In genomic region chr17:51796026-51796425, GRCh38 we compare ENCODE assay signal across 27 cellular contexts.
"Had no signal": no experiment of that assay in that cellular context is flagged by ENCODE, and none has a peak within 500 bp of the region (broad histone marks: within the 10 kb centered on the region; RNA-seq: fewer than 3 reads in every experiment).

No MANE protein-coding gene starts in this region.

- H3K27me3 ChIP-seq: neural progenitor cell, pancreas, right atrium auricular region, right lobe of liver, sigmoid colon, thyroid gland, tibial nerve, upper lobe of left lung, vagina had no signal

- H3K4me2 ChIP-seq: neural progenitor cell had no signal

- H3K36me3 Mint-ChIP-seq: naive thymus-derived CD4-positive, alpha-beta T cell; natural killer cell; neural progenitor cell; stimulated activated effector memory CD8-positive, alpha-beta T cell treated with anti-CD3 and anti-CD28 coated beads, Interleukin-12 subunit alpha, Interleukin-12 subunit beta, amount 100 ng/mL, for 72 hours; stimulated activated naive B cell treated with anti-CD40 and anti-IgM and Interleukin-4, amounts not matched to agents 10 μg/mL and 1 μg/mL and 100 μg/mL, for 72 hours had no signal

- FAIRE-seq: pancreas, small intestine, urothelium cell line had no signal

- H3K4me1 ChIP-seq: pancreas, prostate gland, right atrium auricular region, right lobe of liver, sigmoid colon, stomach, thyroid gland, tibial nerve, upper lobe of left lung, vagina had no signal

- H3K36me3 ChIP-seq: neural progenitor cell, pancreas, prostate gland, right atrium auricular region, right lobe of liver, sigmoid colon, stomach, thoracic aorta, thyroid gland, tibial nerve, upper lobe of left lung, vagina had no signal

- H3K4me3 Mint-ChIP-seq: naive thymus-derived CD4-positive, alpha-beta T cell; natural killer cell; neural progenitor cell; stimulated activated effector memory CD8-positive, alpha-beta T cell treated with anti-CD3 and anti-CD28 coated beads, Interleukin-12 subunit alpha, Interleukin-12 subunit beta, amount 100 ng/mL, for 72 hours; stimulated activated naive B cell treated with anti-CD40 and anti-IgM and Interleukin-4, amounts not matched to agents 10 μg/mL and 1 μg/mL and 100 μg/mL, for 72 hours; stimulated activated naive CD8-positive, alpha-beta T cell treated with anti-CD3 and anti-CD28 coated beads, Interleukin-15, Interleukin-2, amounts not matched to agents 100 ng/mL and 50 ng/mL, for 24 hours had no signal

- H3K9me3 Mint-ChIP-seq: natural killer cell; stimulated activated effector memory CD8-positive, alpha-beta T cell treated with anti-CD3 and anti-CD28 coated beads, Interleukin-12 subunit alpha, Interleukin-12 subunit beta, amount 100 ng/mL, for 72 hours; stimulated activated naive B cell treated with anti-CD40 and anti-IgM and Interleukin-4, amounts not matched to agents 10 μg/mL and 1 μg/mL and 100 μg/mL, for 72 hours; stimulated activated naive CD8-positive, alpha-beta T cell treated with anti-CD3 and anti-CD28 coated beads, Interleukin-15, Interleukin-2, amounts not matched to agents 100 ng/mL and 50 ng/mL, for 24 hours had no signal

- H3K9me3 ChIP-seq: pancreas, prostate gland, right atrium auricular region, right lobe of liver, sigmoid colon, stomach, thoracic aorta, thyroid gland, tibial nerve, upper lobe of left lung, vagina had no signal

- H3K9ac ChIP-seq: neural progenitor cell had no signal

- H3K4me3 ChIP-seq: neural progenitor cell, pancreas, prostate gland, right atrium auricular region, right lobe of liver, sigmoid colon, stomach, thoracic aorta, thyroid gland, tibial nerve, upper lobe of left lung, vagina had no signal

- DNase-seq: naive thymus-derived CD4-positive, alpha-beta T cell; natural killer cell; occipital lobe; pancreas; retina; right lobe of liver; sigmoid colon; small intestine; stimulated activated CD4-positive, alpha-beta T cell treated with anti-CD3 and anti-CD28 coated beads, Interleukin-15, amount 100 ng/mL, for 24 hours; stimulated activated CD4-positive, alpha-beta T cell treated with anti-CD3 and anti-CD28 coated beads, Interleukin-2, amount 100 ng/mL, for 24 hours; stimulated activated CD4-positive, alpha-beta T cell treated with anti-CD3 and anti-CD28 coated beads, Interleukin-2, amount 100 ng/mL, for 48 hours; stimulated activated CD4-positive, alpha-beta T cell treated with anti-CD3 and anti-CD28 coated beads, Interleukin-4, amount 100 ng/mL, for 24 hours; stimulated activated naive B cell treated with anti-CD40 and anti-IgM and Interleukin-4, amounts not matched to agents 10 μg/mL and 1 μg/mL and 100 μg/mL, for 72 hours; stimulated activated naive CD4-positive, alpha-beta T cell treated with Interleukin-2 at 50 U/mL for 16 hours; stomach; thyroid gland; trophoblast cell; upper lobe of left lung had no signal

- H3K27ac Mint-ChIP-seq: naive thymus-derived CD4-positive, alpha-beta T cell; natural killer cell; neural progenitor cell; stimulated activated effector memory CD8-positive, alpha-beta T cell treated with anti-CD3 and anti-CD28 coated beads, Interleukin-12 subunit alpha, Interleukin-12 subunit beta, amount 100 ng/mL, for 72 hours; stimulated activated naive B cell treated with anti-CD40 and anti-IgM and Interleukin-4, amounts not matched to agents 10 μg/mL and 1 μg/mL and 100 μg/mL, for 72 hours; stimulated activated naive CD8-positive, alpha-beta T cell treated with anti-CD3 and anti-CD28 coated beads, Interleukin-15, Interleukin-2, amounts not matched to agents 100 ng/mL and 50 ng/mL, for 24 hours had no signal

- H3K27ac ChIP-seq: neural progenitor cell, pancreas, prostate gland, right atrium auricular region, right lobe of liver, sigmoid colon, stomach, thoracic aorta, thyroid gland, tibial nerve, upper lobe of left lung, vagina had no signal

- H2AFZ ChIP-seq: neural progenitor cell had no signal

- H3K4me1 Mint-ChIP-seq: naive thymus-derived CD4-positive, alpha-beta T cell; natural killer cell; neural progenitor cell; stimulated activated effector memory CD8-positive, alpha-beta T cell treated with anti-CD3 and anti-CD28 coated beads, Interleukin-12 subunit alpha, Interleukin-12 subunit beta, amount 100 ng/mL, for 72 hours; stimulated activated naive B cell treated with anti-CD40 and anti-IgM and Interleukin-4, amounts not matched to agents 10 μg/mL and 1 μg/mL and 100 μg/mL, for 72 hours had no signal

- ATAC-seq: naive thymus-derived CD4-positive, alpha-beta T cell; natural killer cell; pancreas; right lobe of liver; stimulated activated effector memory CD8-positive, alpha-beta T cell treated with anti-CD3 and anti-CD28 coated beads, Interleukin-12 subunit alpha, Interleukin-12 subunit beta, amount 100 ng/mL, for 72 hours; stimulated activated naive B cell treated with anti-CD40 and anti-IgM and Interleukin-4, amounts not matched to agents 10 μg/mL and 1 μg/mL and 100 μg/mL, for 72 hours had no signal
